Comparison of ENCODE assay signal across 22 cellular contexts in genomic region chr14:105102893-105103292, GRCh38.
"Had no signal": no experiment of that assay in that cellular context is flagged by ENCODE, and none has a peak within 500 bp of the region (broad histone marks: within the 10 kb centered on the region; RNA-seq: fewer than 3 reads in every experiment).

No MANE protein-coding gene starts in this region.

- H3K4me3 ChIP-seq: MG63 had no signal

- H3K27ac ChIP-seq: brain microvascular endothelial cell had no signal

- H3K4me3 Mint-ChIP-seq: activated CD8-positive, alpha-beta T cell treated with anti-CD3 and anti-CD28 coated beads, Interleukin-2, amount 10 ng/mL, durations not matched to agents 7 days and 5 days; activated naive CD4-positive, alpha-beta T cell treated with anti-CD3 and anti-CD28 coated beads, Interleukin-2, amount 10 ng/mL, durations not matched to agents 7 days and 5 days; activated naive CD8-positive, alpha-beta T cell treated with anti-CD3 and anti-CD28 coated beads for 36 hours; T-helper 17 cell; WTC11 had no signal

- H3K36me3 Mint-ChIP-seq: activated naive CD4-positive, alpha-beta T cell treated with anti-CD3 and anti-CD28 coated beads, Interleukin-2, amount 10 ng/mL, durations not matched to agents 7 days and 5 days; activated naive CD8-positive, alpha-beta T cell treated with anti-CD3 and anti-CD28 coated beads for 36 hours had no signal

- H3K36me3 ChIP-seq: brain microvascular endothelial cell, MG63 had no signal

- H3K9me3 ChIP-seq: MG63 had no signal

- ATAC-seq: activated CD8-positive, alpha-beta T cell treated with anti-CD3 and anti-CD28 coated beads, Interleukin-2, amount 10 ng/mL, durations not matched to agents 7 days and 5 days; PC-3; T-helper 17 cell; WTC11 had no signal

- DNase-seq: activated CD4-positive, alpha-beta T cell treated with anti-CD3 and anti-CD28 coated beads for 48 hours; activated CD4-positive, alpha-beta T cell treated with anti-CD3 and anti-CD28 coated beads, Interleukin-2, amount 50 U/mL, for 4 hours; activated CD4-positive, CD25-positive, alpha-beta regulatory T cell treated with anti-CD3 and anti-CD28 coated beads, Interleukin-2, amount 50 U/mL, for 72 hours; activated CD8-positive, alpha-beta memory T cell treated with anti-CD3 and anti-CD28 coated beads, Interleukin-2, amount 50 U/mL, for 48 hours; activated CD8-positive, alpha-beta T cell treated with anti-CD3 and anti-CD28 coated beads, Interleukin-2, amount 10 ng/mL, durations not matched to agents 7 days and 5 days; activated gamma-delta T cell; activated naive CD4-positive, alpha-beta T cell treated with anti-CD3 and anti-CD28 coated beads, Interleukin-2, amount 10 ng/mL, durations not matched to agents 7 days and 5 days; activated naive CD8-positive, alpha-beta T cell treated with anti-CD3 and anti-CD28 coated beads for 36 hours; activated T-cell treated with anti-CD3 and anti-CD28 coated beads, Interleukin-2, amount 50 U/mL, for 1 hour; brain microvascular endothelial cell; MG63; NCI-H1105; NCI-H1436; NCI-H1694 treated with DMSO at 0.1 percent for 48 hours; NCI-H2029 treated with DMSO at 0.1 percent for 48 hours; NCI-H345; NCI-H510A; PC-3; SIG-M5; T-helper 17 cell; T-helper 9 cell had no signal

- H3K4me1 Mint-ChIP-seq: activated naive CD8-positive, alpha-beta T cell treated with anti-CD3 and anti-CD28 coated beads for 36 hours; WTC11 had no signal

- H3K27ac Mint-ChIP-seq: activated CD8-positive, alpha-beta T cell treated with anti-CD3 and anti-CD28 coated beads, Interleukin-2, amount 10 ng/mL, durations not matched to agents 7 days and 5 days; activated naive CD4-positive, alpha-beta T cell treated with anti-CD3 and anti-CD28 coated beads, Interleukin-2, amount 10 ng/mL, durations not matched to agents 7 days and 5 days; activated naive CD8-positive, alpha-beta T cell treated with anti-CD3 and anti-CD28 coated beads for 36 hours; T-helper 17 cell; WTC11 had no signal

- H3K27me3 ChIP-seq: MG63 had no signal
